In genomic region chr9:109787735-109788134, GRCh38 we compare ENCODE assay signal across 2 cellular contexts.
TF ChIP-seq lines count a peak whose summit lies in the region.

No MANE protein-coding gene starts in this region.

TF ChIP-seq in liver, 16 proteins besides CTCF, POLR2A, EP300 and RAD21 (continued from another document):
- TF ChIP-seq, protein P1, sequence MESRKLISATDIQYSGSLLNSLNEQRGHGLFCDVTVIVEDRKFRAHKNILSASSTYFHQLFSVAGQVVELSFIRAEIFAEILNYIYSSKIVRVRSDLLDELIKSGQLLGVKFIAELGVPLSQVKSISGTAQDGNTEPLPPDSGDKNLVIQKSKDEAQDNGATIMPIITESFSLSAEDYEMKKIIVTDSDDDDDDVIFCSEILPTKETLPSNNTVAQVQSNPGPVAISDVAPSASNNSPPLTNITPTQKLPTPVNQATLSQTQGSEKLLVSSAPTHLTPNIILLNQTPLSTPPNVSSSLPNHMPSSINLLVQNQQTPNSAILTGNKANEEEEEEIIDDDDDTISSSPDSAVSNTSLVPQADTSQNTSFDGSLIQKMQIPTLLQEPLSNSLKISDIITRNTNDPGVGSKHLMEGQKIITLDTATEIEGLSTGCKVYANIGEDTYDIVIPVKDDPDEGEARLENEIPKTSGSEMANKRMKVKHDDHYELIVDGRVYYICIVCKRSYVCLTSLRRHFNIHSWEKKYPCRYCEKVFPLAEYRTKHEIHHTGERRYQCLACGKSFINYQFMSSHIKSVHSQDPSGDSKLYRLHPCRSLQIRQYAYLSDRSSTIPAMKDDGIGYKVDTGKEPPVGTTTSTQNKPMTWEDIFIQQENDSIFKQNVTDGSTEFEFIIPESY (IDR thresholded peaks at IDR 0.05): no peak
- TF ChIP-seq, protein P2, sequence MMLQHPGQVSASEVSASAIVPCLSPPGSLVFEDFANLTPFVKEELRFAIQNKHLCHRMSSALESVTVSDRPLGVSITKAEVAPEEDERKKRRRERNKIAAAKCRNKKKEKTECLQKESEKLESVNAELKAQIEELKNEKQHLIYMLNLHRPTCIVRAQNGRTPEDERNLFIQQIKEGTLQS (IDR thresholded peaks at IDR 0.05): no peak
- peak; percentile 39 for TF ChIP-seq YY1 (IDR thresholded peaks at IDR 0.05)

TF ChIP-seq in HepG2, 621 proteins besides CTCF, POLR2A, EP300 and RAD21 (continued from another document):
- no peak for TF ChIP-seq ZBTB46 (CRISPR knock-in tag; IDR thresholded peaks at IDR 0.05; ENCODE audit: borderline replicate concordance)
- no peak for TF ChIP-seq RAD51 (IDR thresholded peaks at IDR 0.05; ENCODE audit: borderline replicate concordance)
- TF ChIP-seq MLLT10 (CRISPR knock-in tag; IDR thresholded peaks at IDR 0.05): no peak
- no peak for TF ChIP-seq RFX5 (IDR thresholded peaks at IDR 0.05; ENCODE audit: low read depth, low read length)
- no peak for TF ChIP-seq LBX2 (CRISPR knock-in tag; IDR thresholded peaks at IDR 0.05; ENCODE audit: borderline replicate concordance)
- no peak for TF ChIP-seq NFIB (CRISPR knock-in tag; IDR thresholded peaks at IDR 0.05; ENCODE audit: borderline replicate concordance)
